In genomic region chr22:38223289-38223960, GRCh38 we compare ENCODE assay signal across 15 cellular contexts. TPM values are rescaled to one million over a fixed set of nuclear protein-coding genes. Genes with fewer than 3 reads are reported as not detected.
DNase-seq lines count a peak whose midpoint lies in the region; ATAC-seq and TF ChIP-seq lines count a peak whose summit lies in the region.
"Had no signal": no experiment of that assay in that cellular context is flagged by ENCODE, and none has a peak within 500 bp of the region (broad histone marks: within the 10 kb centered on the region; RNA-seq: fewer than 3 reads in every experiment).

No MANE protein-coding gene starts in this region.

- no peak overlapping the region for H3K9ac ChIP-seq in neuronal stem cell (ENCODE audit: low read depth, low read length, poor library complexity)

- peaks cover 33 to 61% of the 10 kb centered on the region in 2 donors for H3K36me3 ChIP-seq in neuronal stem cell (replicated peaks in 1 of 2; ENCODE audit: control insufficient read depth in 2 of 2, insufficient read depth in 2 of 2, low read length in 2 of 2)

- H3K14ac ChIP-seq in neuronal stem cell (ENCODE audit: low read length) = no peak overlapping the region

- H3K4me3 ChIP-seq in neuronal stem cell (ENCODE audit: low read length in 2 of 2) = no peak overlapping the region
- H3K4me3 ChIP-seq: heart right ventricle had no signal

- CTCF ChIA-PET in activated naive CD4-positive, alpha-beta T cell treated with anti-CD3 and anti-CD28 coated beads for 36 hours (lab: Charles Lee) = interaction anchor here (0.7 kb wide), 1 partner anchor 171 kb away, joined by 3 read pairs; no protein-coding TSS in a partner anchor

- no peak overlapping the region for H3K23ac ChIP-seq in neuronal stem cell (ENCODE audit: low read depth, low read length, poor library complexity)

- no peaks in the 10 kb centered on the region for H3K27me3 ChIP-seq in neuronal stem cell (ENCODE audit: control insufficient read depth in 3 of 3, insufficient read depth in 3 of 3, low read depth in 1 of 3, low read length in 3 of 3)
- H3K27me3 ChIP-seq: heart right ventricle had no signal

- DNase-seq in COLO668 (lab: John Stamatoyannopoulos, UW; ENCODE audit: unreplicated experiment) = peak; percentile 14
- DNase-seq in NAMALWA (ENCODE audit: low spot score) = peak; percentile 24
- no peak for DNase-seq in endothelial cell (ENCODE audit: low spot score)
- no peak for DNase-seq in neuronal stem cell (ENCODE audit: low spot score)
- DNase-seq in dedifferentiated amniotic fluid mesenchymal stem cell (ENCODE audit: extremely low spot score) = no peak
- no peak for DNase-seq in activated naive CD4-positive, alpha-beta T cell treated with anti-CD3 and anti-CD28 coated beads for 36 hours
- DNase-seq: activated CD4-positive, alpha-beta T cell treated with anti-CD3 and anti-CD28 coated beads for 48 hours; AML-193; heart right ventricle; IMR-90; NCI-H2029; stimulated activated CD8-positive, alpha-beta memory T cell treated with anti-CD3 and anti-CD28 coated beads, Interleukin-4, amount 100 ng/mL, for 48 hours; SW 1271 had no signal

- no peak overlapping the region for H4K91ac ChIP-seq in neuronal stem cell (ENCODE audit: low read depth, low read length, poor library complexity)

- no peak overlapping the region for H2AFZ ChIP-seq in neuronal stem cell (ENCODE audit: low read length)

- no peak overlapping the region for H2AK5ac ChIP-seq in neuronal stem cell (ENCODE audit: low read depth, low read length)

- H3K4me1 Mint-ChIP-seq in endothelial cell (ENCODE audit: unreplicated experiment) = peaks cover 15% of the 10 kb centered on the region
- H3K4me1 Mint-ChIP-seq in activated naive CD4-positive, alpha-beta T cell treated with anti-CD3 and anti-CD28 coated beads for 36 hours (ENCODE audit: low read depth) = peaks cover 6% of the 10 kb centered on the region

- H2BK12ac ChIP-seq in neuronal stem cell (ENCODE audit: low read length) = peak overlapping the region; percentile 30

- intact Hi-C loops in activated naive CD4-positive, alpha-beta T cell treated with anti-CD3 and anti-CD28 coated beads for 36 hours (cut with micrococcal nuclease) = no loop called here

- no peak for ATAC-seq in HG03039 (IDR thresholded peaks at IDR 0.05; ENCODE audit: unreplicated experiment)
- no peak for ATAC-seq in HG03457 (IDR thresholded peaks at IDR 0.05; ENCODE audit: unreplicated experiment)
- ATAC-seq: heart right ventricle had no signal

- no peak overlapping the region for H4K8ac ChIP-seq in neuronal stem cell (ENCODE audit: low read depth, low read length)

- H3K9me3 ChIP-seq in neuronal stem cell (replicated peaks in 1 of 2; ENCODE audit: control insufficient read depth in 2 of 2, insufficient read depth in 1 of 2, low read depth in 1 of 2, low read length in 2 of 2) = no peaks in the 10 kb centered on the region
- H3K9me3 ChIP-seq: heart right ventricle had no signal

- H3K4me2 ChIP-seq in neuronal stem cell (ENCODE audit: insufficient read depth, low read length, poor library complexity, severe bottlenecking) = no peak overlapping the region

- H3K27ac ChIP-seq in neuronal stem cell (replicated peaks; ENCODE audit: low read length) = no peak overlapping the region

- peaks cover 6 to 15% of the 10 kb centered on the region in 2 donors for H3K4me1 ChIP-seq in neuronal stem cell (ENCODE audit: control insufficient read depth in 2 of 2, insufficient read depth in 1 of 2, low read depth in 1 of 2, low read length in 2 of 2)

- H3K36me3 Mint-ChIP-seq in endothelial cell (ENCODE audit: low read depth, unreplicated experiment) = peaks cover 15% of the 10 kb centered on the region
- H3K36me3 Mint-ChIP-seq in activated naive CD4-positive, alpha-beta T cell treated with anti-CD3 and anti-CD28 coated beads for 36 hours (ENCODE audit: low read depth) = no peaks in the 10 kb centered on the region

- no peak overlapping the region for H2BK15ac ChIP-seq in neuronal stem cell (ENCODE audit: low read length)

- no peak overlapping the region for H2BK120ac ChIP-seq in neuronal stem cell (ENCODE audit: low read depth, low read length)

- H2BK5ac ChIP-seq in neuronal stem cell (ENCODE audit: low read length) = peak overlapping the region; percentile 73

- WGBS in neuronal stem cell (ENCODE audit: extremely low coverage in 2 of 2, insufficient read length in 2 of 2, insufficient replicate concordance in 1 of 2), 2 donors = no CpG with 5 or more reads among the region's 12 CpGs

- H3K79me1 ChIP-seq in neuronal stem cell (ENCODE audit: low read depth, low read length) = peaks cover 2% of the 10 kb centered on the region

- H3K9me3 Mint-ChIP-seq in endothelial cell (ENCODE audit: unreplicated experiment) = no peaks in the 10 kb centered on the region
- no peaks in the 10 kb centered on the region for H3K9me3 Mint-ChIP-seq in activated naive CD4-positive, alpha-beta T cell treated with anti-CD3 and anti-CD28 coated beads for 36 hours

- no peak overlapping the region for H3K4me3 Mint-ChIP-seq in endothelial cell (ENCODE audit: unreplicated experiment)
- H3K4me3 Mint-ChIP-seq in activated naive CD4-positive, alpha-beta T cell treated with anti-CD3 and anti-CD28 coated beads for 36 hours = no peak overlapping the region

- no peak overlapping the region for H3K4ac ChIP-seq in neuronal stem cell (ENCODE audit: low read length)

- TF ChIP-seq CTCF in endothelial cell (IDR thresholded peaks at IDR 0.05; ENCODE audit: unreplicated experiment) = no peak

- H3K18ac ChIP-seq in neuronal stem cell (ENCODE audit: low read length) = no peak overlapping the region

- peak overlapping the region; percentile 37 for H3K27ac Mint-ChIP-seq in endothelial cell (ENCODE audit: unreplicated experiment)
- H3K27ac Mint-ChIP-seq in activated naive CD4-positive, alpha-beta T cell treated with anti-CD3 and anti-CD28 coated beads for 36 hours = no peak overlapping the region

- peaks cover 21% of the 10 kb centered on the region for H3K27me3 Mint-ChIP-seq in endothelial cell (ENCODE audit: unreplicated experiment)
- H3K27me3 Mint-ChIP-seq in activated naive CD4-positive, alpha-beta T cell treated with anti-CD3 and anti-CD28 coated beads for 36 hours (ENCODE audit: low read depth) = no peaks in the 10 kb centered on the region

RNA-seq across cellular contexts. Expression of gene MAFF, which starts 21.6 kb away (rescaled TPM):
- total RNA-seq in endothelial cell (ENCODE audit: unreplicated experiment) = 3.5 TPM
- 4.0 TPM for polyA plus RNA-seq in neuronal stem cell (2013, experiment 1 of 2)
- 4.3 TPM for polyA plus RNA-seq in neuronal stem cell (2013, experiment 2 of 2)
- total RNA-seq in activated naive CD4-positive, alpha-beta T cell treated with anti-CD3 and anti-CD28 coated beads for 36 hours = 1 to 10 TPM; 2.7 to 2.8 TPM

RNA-seq across cellular contexts. Expression of gene PLA2G6, which starts 41.8 kb away (rescaled TPM):
- 22.5 TPM for total RNA-seq in endothelial cell (ENCODE audit: unreplicated experiment)
- 10.9 TPM for polyA plus RNA-seq in neuronal stem cell (2013, experiment 1 of 2)
- polyA plus RNA-seq in neuronal stem cell (2013, experiment 2 of 2) = 11.4 TPM
- total RNA-seq in activated naive CD4-positive, alpha-beta T cell treated with anti-CD3 and anti-CD28 coated beads for 36 hours = 10 to 100 TPM; 80.2 to 85.3 TPM

RNA-seq across cellular contexts. Expression of gene TMEM184B, which starts 49.4 kb away (rescaled TPM):
- 59.8 TPM for total RNA-seq in endothelial cell (ENCODE audit: unreplicated experiment)
- polyA plus RNA-seq in neuronal stem cell (2013, experiment 1 of 2) = 50.9 TPM
- 51.3 TPM for polyA plus RNA-seq in neuronal stem cell (2013, experiment 2 of 2)
- total RNA-seq in activated naive CD4-positive, alpha-beta T cell treated with anti-CD3 and anti-CD28 coated beads for 36 hours = 10 to 100 TPM; 15.0 to 15.3 TPM

Comparison
In these comparisons a context has a peak if more than half of its experiments do, and no peak if none do; other contexts are left out.
1. DNase-seq: peak in COLO668 (single experiment) and NAMALWA (single experiment); none in endothelial cell (single experiment), neuronal stem cell (single experiment), dedifferentiated amniotic fluid mesenchymal stem cell (single experiment) and activated naive CD4-positive, alpha-beta T cell treated with anti-CD3 and anti-CD28 coated beads for 36 hours (single experiment).